Comparison of ENCODE assay signal across 22 cellular contexts in genomic region chr10:35466661-35467060, GRCh38.
"Had no signal": no experiment of that assay in that cellular context is flagged by ENCODE, and none has a peak within 500 bp of the region (broad histone marks: within the 10 kb centered on the region; RNA-seq: fewer than 3 reads in every experiment).

No MANE protein-coding gene starts in this region.

- H3K27me3 ChIP-seq: MG63, SJCRH30 had no signal

- H3K4me3 ChIP-seq: MG63, SJCRH30 had no signal

- H3K27ac ChIP-seq: HL-60, SJCRH30 had no signal

- FAIRE-seq: HTR-8/SVneo, RCC 7860 had no signal

- H3K9me3 ChIP-seq: MG63, SJCRH30 had no signal

- H3K36me3 ChIP-seq: MG63, SJCRH30 had no signal

- DNase-seq: Karpas-422, KG1, MG63, NCI-H1092, NCI-H1105 treated with DMSO at 0.1 percent for 48 hours, NCI-H1417 treated with DMSO at 0.1 percent for 48 hours, NCI-H146, NCI-H1694 treated with DMSO at 0.1 percent for 48 hours, NCI-H1930, NCI-H2081, NCI-H2107, NCI-H2227 treated with DMSO at 0.1 percent for 48 hours, NCI-H524 treated with DMSO at 0.1 percent for 48 hours, NCI-H69, NCI-H774, RPMI8226, SHP77 treated with DMSO at 0.1 percent for 48 hours, SJCRH30 had no signal

- ATAC-seq: SK-N-SH treated with all-trans-retinoic acid at 6 μM for 48 hours had no signal
